8 cellular contexts compared by ENCODE assay signal in genomic region chr12:121015825-121016766, GRCh38. TPM values are rescaled to one million over a fixed set of nuclear protein-coding genes. Genes with fewer than 3 reads are reported as not detected.
DNase-seq lines count a peak whose midpoint lies in the region; ATAC-seq and TF ChIP-seq lines count a peak whose summit lies in the region.

A gene with protein sequence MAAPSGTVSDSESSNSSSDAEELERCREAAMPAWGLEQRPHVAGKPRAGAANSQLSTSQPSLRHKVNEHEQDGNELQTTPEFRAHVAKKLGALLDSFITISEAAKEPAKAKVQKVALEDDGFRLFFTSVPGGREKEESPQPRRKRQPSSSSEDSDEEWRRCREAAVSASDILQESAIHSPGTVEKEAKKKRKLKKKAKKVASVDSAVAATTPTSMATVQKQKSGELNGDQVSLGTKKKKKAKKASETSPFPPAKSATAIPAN (minus strand): TSS chr12:121016487. CDS start chr12:121016474, 13 bp downstream.

- no peak for TF ChIP-seq RAD21 in Ishikawa (IDR thresholded peaks at IDR 0.05; ENCODE audit: low read depth)

- H3K27ac ChIP-seq in mucosa of rectum (ENCODE audit: low read depth in 2 of 2, low read length in 2 of 2), result peak within 1 kb of the TSS; percentile 13 to 72

- H3K4me1 ChIP-seq in mucosa of rectum (ENCODE audit: control insufficient read depth in 2 of 2, insufficient read depth in 2 of 2, low read length in 2 of 2), result peaks cover 5 to 12% of the 10 kb centered on the region in 2 donors

- H3K9ac ChIP-seq in mucosa of rectum (ENCODE audit: low read depth in 1 of 2, low read length in 2 of 2), result peak within 1 kb of the TSS; percentile 76 to 81

- no peaks in the 10 kb centered on the region for H3K27me3 ChIP-seq in mucosa of rectum (ENCODE audit: control insufficient read depth in 2 of 2, insufficient read depth in 2 of 2, low read length in 2 of 2)

- peak; percentile 81 for DNase-seq in DMS153 treated with DMSO at 0.1 percent for 48 hours (lab: John Stamatoyannopoulos, UW; ENCODE audit: unreplicated experiment)
- DNase-seq in OCI-M2 (lab: John Stamatoyannopoulos, UW; ENCODE audit: unreplicated experiment), result peak; percentile 57
- DNase-seq in activated T-cell treated with anti-CD3 and anti-CD28 coated beads for 24 hours (ENCODE audit: low read depth), result peak; percentile 90
- peak; percentile 56 for DNase-seq in epithelial cell of proximal tubule (ENCODE audit: low read depth)
- DNase-seq in stimulated activated CD8-positive, alpha-beta memory T cell treated with anti-CD3 and anti-CD28 coated beads, Interleukin-4, amount 100 ng/mL, for 4 hours (ENCODE audit: low read depth in 2 of 2, low spot score in 1 of 2), result peak; percentile 80 to 85

- no peak for TF ChIP-seq EP300 in Ishikawa (IDR thresholded peaks at IDR 0.05; ENCODE audit: borderline replicate concordance)

- H3K4me3 ChIP-seq in epithelial cell of proximal tubule (ENCODE audit: low read depth, low read length) (peak within 1 kb of the TSS; percentile 89), mucosa of rectum (ENCODE audit: low read length in 2 of 2) (peak within 1 kb of the TSS; percentile 87 to 96)

- ATAC-seq in GM21619 (IDR thresholded peaks at IDR 0.05; ENCODE audit: unreplicated experiment), result peak; percentile 96

- peaks cover 12 to 16% of the 10 kb centered on the region in 2 donors for H3K36me3 ChIP-seq in mucosa of rectum (ENCODE audit: control insufficient read depth in 2 of 2, insufficient read depth in 2 of 2, low read length in 2 of 2)

- TF ChIP-seq CTCF in epithelial cell of proximal tubule (conservative IDR thresholded peaks at IDR 0.05; ENCODE audit: low read depth, low read length), result no peak

- H3K9me3 ChIP-seq in mucosa of rectum (ENCODE audit: control insufficient read depth in 2 of 2, low read length in 2 of 2), result no peaks in the 10 kb centered on the region

TF ChIP-seq in Ishikawa, 13 proteins besides CTCF, POLR2A, EP300 and RAD21:
- TF ChIP-seq MAX (IDR thresholded peaks at IDR 0.05) (peak; percentile 64), YY1 (IDR thresholded peaks at IDR 0.05; ENCODE audit: low read depth) (peak; percentile 99), CREB1 (IDR thresholded peaks at IDR 0.05; ENCODE audit: low read depth) (peak; percentile 87), TAF1 (IDR thresholded peaks at IDR 0.05; ENCODE audit: low read depth) (peak; percentile 91), CEBPB (IDR thresholded peaks at IDR 0.05) (no peak), NFIC (IDR thresholded peaks at IDR 0.05) (no peak), ZBTB7A (IDR thresholded peaks at IDR 0.05; ENCODE audit: low read depth) (no peak), FOXM1 (IDR thresholded peaks at IDR 0.05; ENCODE audit: borderline replicate concordance, low read depth) (no peak), TCF12 (IDR thresholded peaks at IDR 0.05; ENCODE audit: low read depth) (peak; percentile 46; the same call in 1 of the 2 replicates), TEAD4 (IDR thresholded peaks at IDR 0.05) (no peak), EGR1 (IDR thresholded peaks at IDR 0.05) (0 out of 2 replicates have a peak, but pooled peaks have one; percentile 32)
- TF ChIP-seq, protein P1, sequence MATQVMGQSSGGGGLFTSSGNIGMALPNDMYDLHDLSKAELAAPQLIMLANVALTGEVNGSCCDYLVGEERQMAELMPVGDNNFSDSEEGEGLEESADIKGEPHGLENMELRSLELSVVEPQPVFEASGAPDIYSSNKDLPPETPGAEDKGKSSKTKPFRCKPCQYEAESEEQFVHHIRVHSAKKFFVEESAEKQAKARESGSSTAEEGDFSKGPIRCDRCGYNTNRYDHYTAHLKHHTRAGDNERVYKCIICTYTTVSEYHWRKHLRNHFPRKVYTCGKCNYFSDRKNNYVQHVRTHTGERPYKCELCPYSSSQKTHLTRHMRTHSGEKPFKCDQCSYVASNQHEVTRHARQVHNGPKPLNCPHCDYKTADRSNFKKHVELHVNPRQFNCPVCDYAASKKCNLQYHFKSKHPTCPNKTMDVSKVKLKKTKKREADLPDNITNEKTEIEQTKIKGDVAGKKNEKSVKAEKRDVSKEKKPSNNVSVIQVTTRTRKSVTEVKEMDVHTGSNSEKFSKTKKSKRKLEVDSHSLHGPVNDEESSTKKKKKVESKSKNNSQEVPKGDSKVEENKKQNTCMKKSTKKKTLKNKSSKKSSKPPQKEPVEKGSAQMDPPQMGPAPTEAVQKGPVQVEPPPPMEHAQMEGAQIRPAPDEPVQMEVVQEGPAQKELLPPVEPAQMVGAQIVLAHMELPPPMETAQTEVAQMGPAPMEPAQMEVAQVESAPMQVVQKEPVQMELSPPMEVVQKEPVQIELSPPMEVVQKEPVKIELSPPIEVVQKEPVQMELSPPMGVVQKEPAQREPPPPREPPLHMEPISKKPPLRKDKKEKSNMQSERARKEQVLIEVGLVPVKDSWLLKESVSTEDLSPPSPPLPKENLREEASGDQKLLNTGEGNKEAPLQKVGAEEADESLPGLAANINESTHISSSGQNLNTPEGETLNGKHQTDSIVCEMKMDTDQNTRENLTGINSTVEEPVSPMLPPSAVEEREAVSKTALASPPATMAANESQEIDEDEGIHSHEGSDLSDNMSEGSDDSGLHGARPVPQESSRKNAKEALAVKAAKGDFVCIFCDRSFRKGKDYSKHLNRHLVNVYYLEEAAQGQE (IDR thresholded peaks at IDR 0.05; ENCODE audit: low read depth), result no peak
- TF ChIP-seq, protein P2, sequence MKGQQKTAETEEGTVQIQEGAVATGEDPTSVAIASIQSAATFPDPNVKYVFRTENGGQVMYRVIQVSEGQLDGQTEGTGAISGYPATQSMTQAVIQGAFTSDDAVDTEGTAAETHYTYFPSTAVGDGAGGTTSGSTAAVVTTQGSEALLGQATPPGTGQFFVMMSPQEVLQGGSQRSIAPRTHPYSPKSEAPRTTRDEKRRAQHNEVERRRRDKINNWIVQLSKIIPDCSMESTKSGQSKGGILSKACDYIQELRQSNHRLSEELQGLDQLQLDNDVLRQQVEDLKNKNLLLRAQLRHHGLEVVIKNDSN (IDR thresholded peaks at IDR 0.05), result peak; percentile 96

RNA-seq across cellular contexts. Expression of the gene that starts here (rescaled TPM):
- total RNA-seq in epithelial cell of proximal tubule, result 20.6 and 22.9 TPM in 2 replicates

Comparison
In these comparisons a context has a peak if more than half of its experiments do, and no peak if none do; other contexts are left out.
1. Peak in every context shown above with its lines: DNase-seq, ATAC-seq, H3K4me3 ChIP-seq and H3K27ac ChIP-seq.